In genomic region chr19:35040826-35041547, GRCh38 we compare ENCODE assay signal across 1 cellular context.
TF ChIP-seq lines count a peak whose summit lies in the region.

No MANE protein-coding gene starts in this region.

TF ChIP-seq in HepG2, 621 proteins besides CTCF, POLR2A, EP300 and RAD21 (continued from another document and continues in another):
- TF ChIP-seq ZHX2 (IDR thresholded peaks at IDR 0.05; ENCODE audit: low read depth) (peak; percentile 64), ZHX2 (CRISPR knock-in tag; IDR thresholded peaks at IDR 0.05; ENCODE audit: borderline replicate concordance) (no peak), THYN1 (CRISPR knock-in tag; IDR thresholded peaks at IDR 0.05; ENCODE audit: borderline replicate concordance, low read depth) (0 out of 2 replicates have a peak, but pooled peaks have one; percentile 56), ZKSCAN5 (CRISPR knock-in tag; IDR thresholded peaks at IDR 0.05) (peak; percentile 38; the same call in 1 of the 2 replicates), CREB1 (IDR thresholded peaks at IDR 0.05) (peak; percentile 83), CREB1 (CRISPR knock-in tag; IDR thresholded peaks at IDR 0.05) (no peak; the same call in 1 of the 2 replicates), ZSCAN9 (CRISPR knock-in tag; IDR thresholded peaks at IDR 0.05; ENCODE audit: borderline replicate concordance) (peak; percentile 26; the same call in 1 of the 2 replicates), KDM5A (IDR thresholded peaks at IDR 0.05; ENCODE audit: borderline replicate concordance, low read length) (no peak), ZNF431 (CRISPR knock-in tag; IDR thresholded peaks at IDR 0.05; ENCODE audit: borderline replicate concordance, low read depth) (peak; percentile 22; the same call in 1 of the 2 replicates), ISL2 (CRISPR knock-in tag; IDR thresholded peaks at IDR 0.05) (peak; percentile 88), ZFP36 (IDR thresholded peaks at IDR 0.05; ENCODE audit: borderline replicate concordance, low read depth, low read length, partially characterized antibody) (no peak), ZNF558 (CRISPR knock-in tag; IDR thresholded peaks at IDR 0.05; ENCODE audit: borderline replicate concordance) (peak; percentile 24; the same call in 1 of the 2 replicates), SIX4 (CRISPR knock-in tag; IDR thresholded peaks at IDR 0.05) (peak; percentile 81), ZC3H4 (CRISPR knock-in tag; IDR thresholded peaks at IDR 0.05; ENCODE audit: borderline replicate concordance) (peak; percentile 13; the same call in 1 of the 2 replicates), HIVEP1 (CRISPR knock-in tag; IDR thresholded peaks at IDR 0.05) (peak; percentile 97), UBTF (CRISPR knock-in tag; IDR thresholded peaks at IDR 0.05) (peak; percentile 91), ZNF777 (CRISPR knock-in tag; IDR thresholded peaks at IDR 0.05) (peak; percentile 74; the same call in 1 of the 2 replicates), CEBPZ (IDR thresholded peaks at IDR 0.05; ENCODE audit: low read length) (no peak), ATRX (CRISPR knock-in tag; IDR thresholded peaks at IDR 0.05; ENCODE audit: borderline replicate concordance) (no peak), FLYWCH1 (CRISPR knock-in tag; IDR thresholded peaks at IDR 0.05) (no peak), MATR3 (CRISPR knock-in tag; IDR thresholded peaks at IDR 0.05) (no peak), ZNF101 (CRISPR knock-in tag; IDR thresholded peaks at IDR 0.05; ENCODE audit: borderline replicate concordance, low read depth) (no peak), NR1H2 (CRISPR knock-in tag; IDR thresholded peaks at IDR 0.05; ENCODE audit: borderline replicate concordance, low read depth) (peak; percentile 14; the same call in 1 of the 2 replicates), XBP1 (CRISPR knock-in tag; IDR thresholded peaks at IDR 0.05) (0 out of 2 replicates have a peak, but pooled peaks have one; percentile 72), U2AF2 (IDR thresholded peaks at IDR 0.05; ENCODE audit: low read depth, low read length) (no peak), ZNF788 (CRISPR knock-in tag; IDR thresholded peaks at IDR 0.05; ENCODE audit: borderline replicate concordance) (peak; percentile 99), MEF2D (CRISPR knock-in tag; IDR thresholded peaks at IDR 0.05) (peak; percentile 94), SAP130 (CRISPR knock-in tag; IDR thresholded peaks at IDR 0.05; ENCODE audit: low read depth) (peak; percentile 93), ZNF260 (CRISPR knock-in tag; IDR thresholded peaks at IDR 0.05; ENCODE audit: borderline replicate concordance, low read depth) (no peak), ZNF468 (CRISPR knock-in tag; IDR thresholded peaks at IDR 0.05) (no peak), ZNF335 (CRISPR knock-in tag; IDR thresholded peaks at IDR 0.05) (no peak), GFI1 (CRISPR knock-in tag; IDR thresholded peaks at IDR 0.05; ENCODE audit: borderline replicate concordance) (peak; percentile 82), MYC (CRISPR knock-in tag; IDR thresholded peaks at IDR 0.05; ENCODE audit: borderline replicate concordance) (peak; percentile 89), TEAD2 (CRISPR knock-in tag; IDR thresholded peaks at IDR 0.05) (no peak), E2F2 (CRISPR knock-in tag; IDR thresholded peaks at IDR 0.05; ENCODE audit: borderline replicate concordance) (peak; percentile 91; the same call in 1 of the 2 replicates), ATF2 (CRISPR knock-in tag; IDR thresholded peaks at IDR 0.05) (peak; percentile 88; the same call in 1 of the 2 replicates), TFE3 (CRISPR knock-in tag; IDR thresholded peaks at IDR 0.05) (peak; percentile 98), THAP7 (CRISPR knock-in tag; IDR thresholded peaks at IDR 0.05) (peak; percentile 91)
- TF ChIP-seq, protein P1, sequence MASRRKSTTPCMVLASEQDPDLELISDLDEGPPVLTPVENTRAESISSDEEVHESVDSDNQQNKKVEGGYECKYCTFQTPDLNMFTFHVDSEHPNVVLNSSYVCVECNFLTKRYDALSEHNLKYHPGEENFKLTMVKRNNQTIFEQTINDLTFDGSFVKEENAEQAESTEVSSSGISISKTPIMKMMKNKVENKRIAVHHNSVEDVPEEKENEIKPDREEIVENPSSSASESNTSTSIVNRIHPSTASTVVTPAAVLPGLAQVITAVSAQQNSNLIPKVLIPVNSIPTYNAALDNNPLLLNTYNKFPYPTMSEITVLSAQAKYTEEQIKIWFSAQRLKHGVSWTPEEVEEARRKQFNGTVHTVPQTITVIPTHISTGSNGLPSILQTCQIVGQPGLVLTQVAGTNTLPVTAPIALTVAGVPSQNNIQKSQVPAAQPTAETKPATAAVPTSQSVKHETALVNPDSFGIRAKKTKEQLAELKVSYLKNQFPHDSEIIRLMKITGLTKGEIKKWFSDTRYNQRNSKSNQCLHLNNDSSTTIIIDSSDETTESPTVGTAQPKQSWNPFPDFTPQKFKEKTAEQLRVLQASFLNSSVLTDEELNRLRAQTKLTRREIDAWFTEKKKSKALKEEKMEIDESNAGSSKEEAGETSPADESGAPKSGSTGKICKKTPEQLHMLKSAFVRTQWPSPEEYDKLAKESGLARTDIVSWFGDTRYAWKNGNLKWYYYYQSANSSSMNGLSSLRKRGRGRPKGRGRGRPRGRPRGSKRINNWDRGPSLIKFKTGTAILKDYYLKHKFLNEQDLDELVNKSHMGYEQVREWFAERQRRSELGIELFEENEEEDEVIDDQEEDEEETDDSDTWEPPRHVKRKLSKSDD (CRISPR knock-in tag; IDR thresholded peaks at IDR 0.05; ENCODE audit: low read depth) = peak; percentile 92
